8 cellular contexts compared by ENCODE assay signal in the genomic region with DNA sequence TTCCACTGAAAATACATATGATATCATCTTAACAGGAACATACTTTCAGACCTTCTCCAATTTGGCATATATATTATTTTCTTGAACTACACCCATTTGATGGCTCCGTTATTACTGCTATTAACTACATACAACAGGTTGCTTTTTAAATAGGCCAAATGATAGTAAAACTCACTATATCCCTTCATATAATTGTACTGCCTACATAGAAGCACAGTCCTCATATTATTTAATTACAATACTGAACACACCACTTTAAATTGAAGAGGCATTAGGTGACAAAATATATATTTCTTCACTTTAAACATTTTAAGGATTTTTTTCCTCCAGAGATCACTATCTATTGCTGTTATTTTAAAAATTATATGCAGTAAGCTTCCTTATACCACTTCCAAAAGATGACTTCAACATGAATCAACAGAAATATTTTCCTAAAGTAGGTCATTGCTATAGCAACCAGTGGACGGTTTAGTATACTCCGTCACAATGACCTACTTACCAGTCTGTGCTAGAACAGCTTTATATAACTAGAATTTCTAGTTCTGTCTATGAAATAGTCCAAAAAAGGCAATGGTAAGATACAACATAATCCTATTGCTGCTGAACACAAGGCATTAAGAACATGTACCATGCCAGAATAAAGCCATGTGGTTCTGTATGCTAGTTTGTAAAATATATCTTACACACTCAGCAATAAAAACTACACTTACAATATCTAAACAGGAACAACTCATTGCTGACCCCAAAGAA. TPM values are rescaled to one million over a fixed set of nuclear protein-coding genes. Genes with fewer than 3 reads are reported as not detected.
DNase-seq lines count a peak whose midpoint lies in the region; ATAC-seq and TF ChIP-seq lines count a peak whose summit lies in the region.

No MANE protein-coding gene starts in this region.

- TF ChIP-seq CTCF in astrocyte of the cerebellum (IDR thresholded peaks at IDR 0.05; ENCODE audit: low read depth, low read length, missing control alignments), result no peak

- DNase-seq in CD8-positive, alpha-beta memory T cell, result peak in 3 of 5 donors; percentile 9 to 82 (median 36)
- DNase-seq in M059J (ENCODE audit: low read depth), result peak; percentile 91
- peak; percentile 90 for DNase-seq in astrocyte of the cerebellum (ENCODE audit: low read depth)
- no peak for DNase-seq in right cardiac atrium
- DNase-seq in OCI-M2 (lab: John Stamatoyannopoulos, UW; ENCODE audit: unreplicated experiment), result no peak
- no peak for DNase-seq in NOMO-1 treated with DMSO at 0.1 percent for 48 hours (lab: John Stamatoyannopoulos, UW; ENCODE audit: unreplicated experiment)

- intact Hi-C loops in right cardiac atrium (cut with DNase I), result no loop called here

- peak overlapping the region; percentile 80 for H3K9ac ChIP-seq in skeletal muscle satellite cell (ENCODE audit: low read depth, low read length)

- in situ Hi-C loops in astrocyte of the cerebellum (cut with HindIII; ENCODE audit: low sequenced_read_pairs), result no loop called here

- no peaks in the 10 kb centered on the region for H3K9me3 ChIP-seq in CD8-positive, alpha-beta memory T cell (ENCODE audit: low read length)
- H3K9me3 ChIP-seq in right cardiac atrium (ENCODE audit: control insufficient read depth, low read length), result no peaks in the 10 kb centered on the region
- no peaks in the 10 kb centered on the region for H3K9me3 ChIP-seq in skeletal muscle satellite cell (replicated peaks; ENCODE audit: low read length)

- H3K27me3 Mint-ChIP-seq in CD8-positive, alpha-beta memory T cell, result no peaks in the 10 kb centered on the region

- peak overlapping the region; percentile 70 for H3K4me2 ChIP-seq in skeletal muscle satellite cell (ENCODE audit: low read length)

- H3K4me1 Mint-ChIP-seq in CD8-positive, alpha-beta memory T cell, result peaks cover 55 to 81% (median 67%) of the 10 kb centered on the region in 3 donors

- peak; percentile 94 to 95 for ATAC-seq in right cardiac atrium
- no peak for ATAC-seq in HG03439 (IDR thresholded peaks at IDR 0.05; ENCODE audit: unreplicated experiment)

- peak overlapping the region; percentile 14 to 78 (median 63) for H3K4me3 Mint-ChIP-seq in CD8-positive, alpha-beta memory T cell

- CTCF ChIA-PET in CD8-positive, alpha-beta memory T cell (lab: Charles Lee), result no interaction called here

- H3K36me3 ChIP-seq in CD8-positive, alpha-beta memory T cell (ENCODE audit: insufficient read depth, low read length), result no peaks in the 10 kb centered on the region
- no peaks in the 10 kb centered on the region for H3K36me3 ChIP-seq in skeletal muscle satellite cell (ENCODE audit: insufficient read depth, low read length)

- peaks cover 13% of the 10 kb centered on the region for H3K4me1 ChIP-seq in CD8-positive, alpha-beta memory T cell (ENCODE audit: insufficient read depth, low read length)
- H3K4me1 ChIP-seq in right cardiac atrium (ENCODE audit: control insufficient read depth, insufficient read depth, low read length) (peaks cover 4% of the 10 kb centered on the region), skeletal muscle satellite cell (ENCODE audit: control insufficient read depth, insufficient read depth, low read length) (peaks cover 23% of the 10 kb centered on the region)

- peak overlapping the region; percentile 39 to 100 (median 96) for H3K27ac Mint-ChIP-seq in CD8-positive, alpha-beta memory T cell

- peak overlapping the region; percentile 86 for H3K27ac ChIP-seq in CD8-positive, alpha-beta memory T cell (ENCODE audit: low read depth, low read length)
- no peak overlapping the region for H3K27ac ChIP-seq in right cardiac atrium (ENCODE audit: low read length)

- H3K9me3 Mint-ChIP-seq in CD8-positive, alpha-beta memory T cell, result no peaks in the 10 kb centered on the region

- H3K27me3 ChIP-seq in CD8-positive, alpha-beta memory T cell (ENCODE audit: insufficient read depth, low read length, poor library complexity, severe bottlenecking), result no peaks in the 10 kb centered on the region
- H3K27me3 ChIP-seq in right cardiac atrium (ENCODE audit: control insufficient read depth, insufficient read depth) (no peaks in the 10 kb centered on the region), skeletal muscle satellite cell (ENCODE audit: control insufficient read depth, insufficient read depth, low read length) (no peaks in the 10 kb centered on the region)

- 16% methylated on average over 3 of the region's 3 CpGs for WGBS in right cardiac atrium

- H3K36me3 Mint-ChIP-seq in CD8-positive, alpha-beta memory T cell, result no peaks in the 10 kb centered on the region

- no peak overlapping the region for H3K4me3 ChIP-seq in CD8-positive, alpha-beta memory T cell (ENCODE audit: low read length)
- H3K4me3 ChIP-seq in astrocyte of the cerebellum (ENCODE audit: low read depth, low read length) (no peak overlapping the region), right cardiac atrium (ENCODE audit: low read length) (no peak overlapping the region), skeletal muscle satellite cell (ENCODE audit: low read length) (peak overlapping the region; percentile 51)

- POLR2A ChIA-PET in CD8-positive, alpha-beta memory T cell (lab: Charles Lee), result interaction anchor here (0.7 to 1.1 kb wide), 3 partner anchors 13 to 72 kb away, joined by 3 to 10 read pairs (median 4); a partner anchor contains a TSS

RNA-seq across cellular contexts. Expression of a gene that starts 40.5 kb away (rescaled TPM):
- total RNA-seq in CD8-positive, alpha-beta memory T cell, result 1 to 10 TPM; 4.6 to 4.9 TPM
- polyA plus RNA-seq in CD8-positive, alpha-beta memory T cell, result 6.4 TPM
- total RNA-seq in M059J (2014; rRNA removed; shearing (Covaris generic)), result 7.8 and 8.2 TPM in 2 replicates
- 10 to 100 TPM; 29.5 to 45.1 (median 38.8) TPM for total RNA-seq in right cardiac atrium
- polyA plus RNA-seq in right cardiac atrium, result 35.7 TPM
- total RNA-seq in skeletal muscle satellite cell (2012; rRNA removed), result 2.0 and 3.0 TPM in 2 replicates

Comparison
In these comparisons a context has a peak if more than half of its experiments do, and no peak if none do; other contexts are left out.
1. DNase-seq: peak in CD8-positive, alpha-beta memory T cell (3 of 5), M059J (single experiment) and astrocyte of the cerebellum (single experiment); none in right cardiac atrium (0 of 3), OCI-M2 (single experiment) and NOMO-1 treated with DMSO at 0.1 percent for 48 hours (single experiment).